1 cellular context compared by ENCODE assay signal in genomic region chr5:154653418-154653763, GRCh38.
TF ChIP-seq lines count a peak whose summit lies in the region.

No MANE protein-coding gene starts in this region.

TF ChIP-seq in GM23338, 12 proteins besides CTCF, POLR2A, EP300 and RAD21 (continued from another document):
- TF ChIP-seq ZNF462 (CRISPR knock-in tag; IDR thresholded peaks at IDR 0.05) (no peak), REST (IDR thresholded peaks at IDR 0.05; ENCODE audit: unreplicated experiment) (no peak), POLR2AphosphoS5 (IDR thresholded peaks at IDR 0.05; ENCODE audit: low read depth) (no peak)
